14 cellular contexts compared by ENCODE assay signal in genomic region chr10:97138174-97138573, GRCh38. TPM values are rescaled to one million over a fixed set of nuclear protein-coding genes. Genes with fewer than 3 reads are reported as not detected.
A peak's percentile ranks its signal among the peaks of the same experiment; 100 is the strongest.
DNase-seq lines count a peak whose midpoint lies in the region; FAIRE-seq and TF ChIP-seq lines count a peak whose summit lies in the region.
"Had no signal": no experiment of that assay in that cellular context is flagged by ENCODE, and none has a peak within 500 bp of the region (broad histone marks: within the 10 kb centered on the region; RNA-seq: fewer than 3 reads in every experiment).

No MANE protein-coding gene starts in this region.

- H2BK120ac ChIP-seq in H1 (replicated peaks; ENCODE audit: low read depth, low read length) (no peak overlapping the region), trophoblast cell (ENCODE audit: insufficient read depth, low read length, poor library complexity) (no peak overlapping the region)

- peak; percentile 59 to 64 for TF ChIP-seq RAD21 in H1 (IDR thresholded peaks at IDR 0.05 in 1 of 2, conservative IDR thresholded peaks at IDR 0.05 in 1 of 2; ENCODE audit: low read depth in 2 of 2, low read length in 2 of 2)

- 79% methylated on average over 15 of the region's 15 CpGs; no CpG with 5 or more reads in 1 of the 2 experiments for WGBS in H1 (ENCODE audit: extremely low coverage in 1 of 2, insufficient coverage in 1 of 2, insufficient read length in 1 of 2, insufficient replicate concordance in 2 of 2, low coverage in 1 of 2, low lambda C conversion rate in 2 of 2, missing lambda C conversion rate in 1 of 2), 2 experiments
- no CpG with 5 or more reads among the region's 15 CpGs for WGBS in trophoblast cell (ENCODE audit: extremely low coverage, insufficient coverage, insufficient read length)

- no peaks in the 10 kb centered on the region for H3K79me1 ChIP-seq in H1 (ENCODE audit: low read depth, low read length)
- H3K79me1 ChIP-seq in trophoblast cell (ENCODE audit: low read length): no peaks in the 10 kb centered on the region

- no peaks in the 10 kb centered on the region for H3K4me1 ChIP-seq in MM.1S (ENCODE audit: low read length)
- H3K4me1 ChIP-seq in H1 (replicated peaks in 1 of 4; ENCODE audit: control insufficient read depth in 3 of 4, insufficient read depth in 4 of 4, low read length in 3 of 4): peaks cover 6 to 18% (median 14%) of the 10 kb centered on the region in 4 experiments
- peaks cover 0 to 3% of the 10 kb centered on the region in 2 experiments for H3K4me1 ChIP-seq in trophoblast cell (ENCODE audit: control insufficient read depth in 1 of 2, insufficient read depth in 2 of 2, low read length in 2 of 2)

- H3K9ac ChIP-seq in MM.1S (ENCODE audit: low read length): no peak overlapping the region
- H3K9ac ChIP-seq in H1 (replicated peaks in 1 of 4; ENCODE audit: extremely low read depth in 1 of 4, low read depth in 3 of 4, low read length in 3 of 4): no peak overlapping the region
- H3K9ac ChIP-seq in trophoblast cell (ENCODE audit: low read length): no peak overlapping the region

- no peaks in the 10 kb centered on the region for H4K20me1 ChIP-seq in MM.1S (ENCODE audit: insufficient read depth, low read length)
- no peaks in the 10 kb centered on the region for H4K20me1 ChIP-seq in H1 (replicated peaks in 1 of 2; ENCODE audit: control insufficient read depth in 1 of 2, insufficient read depth in 2 of 2, low read length in 2 of 2)

- H2AFZ ChIP-seq in MM.1S (ENCODE audit: low read length) (no peak overlapping the region), H1 (ENCODE audit: low read length) (no peak overlapping the region), trophoblast cell (ENCODE audit: insufficient read depth, low read length, poor library complexity) (no peak overlapping the region)

- H3K18ac ChIP-seq in H1 (ENCODE audit: extremely low read depth, low read length): no peak overlapping the region
- no peak overlapping the region for H3K18ac ChIP-seq in trophoblast cell (ENCODE audit: low read length)

- H3K23me2 ChIP-seq in H1 (ENCODE audit: low read depth, low read length): no peaks in the 10 kb centered on the region

- H3K23ac ChIP-seq in H1 (ENCODE audit: insufficient read length): no peak overlapping the region
- H3K23ac ChIP-seq in trophoblast cell (ENCODE audit: low read length): no peak overlapping the region

- DNase-seq in GM10266 (ENCODE audit: extremely low spot score) (no peak), MM.1S (no peak), H1 (ENCODE audit: low read depth in 1 of 2, low spot score in 2 of 2) (no peak), trophoblast cell (peak; percentile 4 to 43), HUDEP-2 (lab: John Stamatoyannopoulos, UW; ENCODE audit: unreplicated experiment in 76 of 76) (no peak), GM03348 (ENCODE audit: low spot score) (no peak), islet precursor cell (no peak)
- DNase-seq in activated effector memory CD4-positive, alpha-beta T cell treated with anti-CD3 and anti-CD28 coated beads, Interleukin-2, amount 50 U/mL, for 16 hours: no peak
- DNase-seq: activated CD4-positive, alpha-beta T cell treated with anti-CD3 and anti-CD28 coated beads, Interleukin-2, amount 10 ng/mL, durations not matched to agents 24 days and 14 days; activated gamma-delta T cell; NCI-H2171 treated with DMSO at 0.1 percent for 48 hours; stimulated activated naive CD4-positive, alpha-beta T cell had no signal

- TF ChIP-seq CTCF in GM10266 (IDR thresholded peaks at IDR 0.05; ENCODE audit: control insufficient read depth, insufficient read depth, low read depth, missing control alignments) (peak; percentile 25), MM.1S (IDR thresholded peaks at IDR 0.05; ENCODE audit: low read length) (peak; percentile 45), H1 (IDR thresholded peaks at IDR 0.05; ENCODE audit: control extremely low read depth in 1 of 3, insufficient read depth in 1 of 3, low read depth in 1 of 3, low read length in 3 of 3) (peak; percentile 65 to 87 (median 73))

- H3K9me2 ChIP-seq in MM.1S (replicated peaks; ENCODE audit: insufficient read depth, low read length): no peaks in the 10 kb centered on the region

- no peak overlapping the region for H3K4me2 ChIP-seq in MM.1S (ENCODE audit: low read depth, low read length)
- no peak overlapping the region for H3K4me2 ChIP-seq in H1 (ENCODE audit: insufficient read depth in 1 of 2, low read depth in 2 of 2, low read length in 2 of 2)
- H3K4me2 ChIP-seq in trophoblast cell (ENCODE audit: low read length): no peak overlapping the region

- H2BK5ac ChIP-seq in H1 (ENCODE audit: low read depth, low read length) (no peak overlapping the region), trophoblast cell (ENCODE audit: low read depth, low read length, poor library complexity) (no peak overlapping the region)

- H3K56ac ChIP-seq in H1 (replicated peaks; ENCODE audit: insufficient read length, low read depth, low read length): no peak overlapping the region

- H3F3A ChIP-seq in MM.1S (ENCODE audit: insufficient read depth, low read length): no peaks in the 10 kb centered on the region

- POLR2A ChIA-PET in H1 (lab: Charles Lee; ENCODE audit: partially characterized antibody): interaction anchor here (0.5 kb wide), 1 partner anchor 193 kb away, joined by 3 read pairs; no protein-coding TSS in a partner anchor

- H3K79me2 ChIP-seq in MM.1S (ENCODE audit: low read length) (no peaks in the 10 kb centered on the region), H1 (ENCODE audit: control insufficient read depth in 1 of 2, insufficient read depth in 2 of 2, low read length in 2 of 2) (no peaks in the 10 kb centered on the region), trophoblast cell (ENCODE audit: control insufficient read depth, insufficient read depth, low read length, poor library complexity) (no peaks in the 10 kb centered on the region)

- CTCF ChIA-PET in H1 (lab: Charles Lee; ENCODE audit: partially characterized antibody): interaction anchor here (0.6 to 43.6 kb wide), 25 partner anchors 10 to 148 kb away, joined by 3 to 759 read pairs (median 6); partner anchors contain the start of gene SLIT1

- H4K12ac ChIP-seq in trophoblast cell (ENCODE audit: low read depth, low read length): no peak overlapping the region

- H2BK20ac ChIP-seq in H1 (ENCODE audit: low read length): no peak overlapping the region

- H2BK15ac ChIP-seq in H1 (ENCODE audit: low read length): no peak overlapping the region

- no peaks in the 10 kb centered on the region for H3K9me3 ChIP-seq in MM.1S (replicated peaks; ENCODE audit: insufficient read depth, low read length)
- H3K9me3 ChIP-seq in H1 (ENCODE audit: insufficient read depth in 2 of 2, low read depth in 1 of 2, low read length in 1 of 2): no peaks in the 10 kb centered on the region
- H3K9me3 ChIP-seq in trophoblast cell (ENCODE audit: insufficient read depth, low read depth, low read length): no peaks in the 10 kb centered on the region
- H3K9me3 ChIP-seq: neutrophil had no signal

- no peak overlapping the region for H2BK12ac ChIP-seq in H1 (ENCODE audit: low read depth, low read length)
- H2BK12ac ChIP-seq in trophoblast cell (ENCODE audit: low read length): no peak overlapping the region

- H3K36me3 ChIP-seq in MM.1S (replicated peaks; ENCODE audit: insufficient read depth, low read length) (no peaks in the 10 kb centered on the region), H1 (ENCODE audit: control insufficient read depth in 2 of 4, insufficient read depth in 4 of 4, low read length in 3 of 4) (no peaks in the 10 kb centered on the region), trophoblast cell (ENCODE audit: control insufficient read depth in 1 of 2, insufficient read depth in 2 of 2, low read length in 2 of 2) (no peaks in the 10 kb centered on the region)
- H3K36me3 ChIP-seq: cardiac muscle cell, neutrophil had no signal

- peak; percentile 68 for FAIRE-seq in H1 (lab: Jason Lieb, UNC)

- no peak for TF ChIP-seq EP300 in H1 (IDR thresholded peaks at IDR 0.05; ENCODE audit: borderline replicate concordance in 1 of 2, low read depth in 2 of 2, low read length in 2 of 2)

- H3K27me3 ChIP-seq in MM.1S (replicated peaks; ENCODE audit: insufficient read depth, low read length) (no peaks in the 10 kb centered on the region), H1 (replicated peaks in 1 of 4; ENCODE audit: control insufficient read depth in 3 of 4, extremely low read depth in 1 of 4, insufficient read depth in 3 of 4, low read length in 3 of 4) (peaks cover 0 to 5% (median 2%) of the 10 kb centered on the region in 4 experiments; a peak in 3 of 7 replicates), trophoblast cell (ENCODE audit: insufficient read depth, low read length) (peaks cover 3% of the 10 kb centered on the region)

- H3K4me3 ChIP-seq in MM.1S (ENCODE audit: low read length): no peak overlapping the region
- H3K4me3 ChIP-seq in H1 (ENCODE audit: extremely low read depth in 1 of 4, insufficient read depth in 2 of 4, low read depth in 3 of 4, low read length in 4 of 4): no peak overlapping the region
- H3K4me3 ChIP-seq in trophoblast cell (ENCODE audit: low read depth, low read length): no peak overlapping the region
- H3K4me3 ChIP-seq: cardiac muscle cell had no signal

- no peak overlapping the region for H4K8ac ChIP-seq in H1 (ENCODE audit: extremely low read depth, insufficient read depth, low read length)
- no peak overlapping the region for H4K8ac ChIP-seq in trophoblast cell (ENCODE audit: low read depth, low read length)

- no peak overlapping the region for H3K14ac ChIP-seq in H1 (ENCODE audit: insufficient read length)
- H3K14ac ChIP-seq in trophoblast cell (ENCODE audit: low read length): no peak overlapping the region

- no peak overlapping the region for H3K4ac ChIP-seq in H1 (replicated peaks; ENCODE audit: insufficient read length, low read depth, low read length)
- no peak overlapping the region for H3K4ac ChIP-seq in trophoblast cell (ENCODE audit: low read depth, low read length)

- no peak overlapping the region for H4K5ac ChIP-seq in H1 (ENCODE audit: insufficient read length, low read depth, low read length)

- H2AK5ac ChIP-seq in H1 (ENCODE audit: low read depth, low read length) (no peak overlapping the region), trophoblast cell (ENCODE audit: low read length) (no peak overlapping the region)

- H4K91ac ChIP-seq in H1 (replicated peaks; ENCODE audit: insufficient read length, low read length) (no peak overlapping the region), trophoblast cell (ENCODE audit: low read depth, low read length) (no peak overlapping the region)

- no peak for TF ChIP-seq POLR2A in H1 (IDR thresholded peaks at IDR 0.05; ENCODE audit: control extremely low read depth in 1 of 2, low read depth in 2 of 2, low read length in 2 of 2)

- H3K27ac ChIP-seq in MM.1S (ENCODE audit: low read length) (no peak overlapping the region), H1 (ENCODE audit: low read depth, low read length) (no peak overlapping the region), trophoblast cell (ENCODE audit: low read depth, low read length) (no peak overlapping the region)
- H3K27ac ChIP-seq: cardiac muscle cell, neutrophil had no signal

RNA-seq across cellular contexts. Expression of gene SLIT1, which starts 47.6 kb away (rescaled TPM):
- 0.88 and 1.2 TPM in 2 replicates for total RNA-seq in H1 (2021; fragmentation: NEBNext Ultra II Directional; extraction: Animal tissue kit (Norgen Biotek cat#: 25700))
- polyA plus RNA-seq in H1 (2011; rRNA removed): 0.70 and 1.1 TPM in 2 replicates
- polyA plus RNA-seq in H1 (2011; cell fraction: cytosol; rRNA removed): 0.79 TPM
- polyA plus RNA-seq in H1 (2011; cell fraction: nucleus; rRNA removed): 3.4 TPM
- polyA plus RNA-seq in H1 (2012, experiment 1 of 2): 0.50 to 0.74 TPM (median 0.57 TPM) in 4 replicates
- 0.26 TPM for polyA plus RNA-seq in H1 (2012, experiment 2 of 2)
- polyA plus RNA-seq in H1 (2013, experiment 1 of 2): 0.53 TPM
- polyA plus RNA-seq in H1 (2013, experiment 2 of 2): 0.39 TPM
- polyA minus RNA-seq in H1 (2011; rRNA and poly(A)+ RNA removed): 0.78 and 1.0 TPM in 2 replicates
- 0.44 TPM for polyA minus RNA-seq in H1 (2011; cell fraction: cytosol; rRNA and poly(A)+ RNA removed)
- 2.9 TPM for polyA minus RNA-seq in H1 (2011; cell fraction: nucleus; rRNA and poly(A)+ RNA removed)
- polyA plus RNA-seq in trophoblast cell (2013): 0.16 and 0.21 TPM in 2 replicates

Comparison
In these comparisons a context has a peak if more than half of its experiments do, and no peak if none do; other contexts are left out.
1. DNase-seq: peak in trophoblast cell (2 of 2); none in GM10266 (single experiment), MM.1S (single experiment), H1 (0 of 2), HUDEP-2 (0 of 76), activated effector memory CD4-positive, alpha-beta T cell treated with anti-CD3 and anti-CD28 coated beads, Interleukin-2, amount 50 U/mL, for 16 hours (single experiment), GM03348 (single experiment) and islet precursor cell (single experiment).
2. Peak in every context shown above with its lines, with median percentiles within 50 percentile points of each other: CTCF ChIP-seq.